ENCODE assay signal across 8 cellular contexts in the genomic region with DNA sequence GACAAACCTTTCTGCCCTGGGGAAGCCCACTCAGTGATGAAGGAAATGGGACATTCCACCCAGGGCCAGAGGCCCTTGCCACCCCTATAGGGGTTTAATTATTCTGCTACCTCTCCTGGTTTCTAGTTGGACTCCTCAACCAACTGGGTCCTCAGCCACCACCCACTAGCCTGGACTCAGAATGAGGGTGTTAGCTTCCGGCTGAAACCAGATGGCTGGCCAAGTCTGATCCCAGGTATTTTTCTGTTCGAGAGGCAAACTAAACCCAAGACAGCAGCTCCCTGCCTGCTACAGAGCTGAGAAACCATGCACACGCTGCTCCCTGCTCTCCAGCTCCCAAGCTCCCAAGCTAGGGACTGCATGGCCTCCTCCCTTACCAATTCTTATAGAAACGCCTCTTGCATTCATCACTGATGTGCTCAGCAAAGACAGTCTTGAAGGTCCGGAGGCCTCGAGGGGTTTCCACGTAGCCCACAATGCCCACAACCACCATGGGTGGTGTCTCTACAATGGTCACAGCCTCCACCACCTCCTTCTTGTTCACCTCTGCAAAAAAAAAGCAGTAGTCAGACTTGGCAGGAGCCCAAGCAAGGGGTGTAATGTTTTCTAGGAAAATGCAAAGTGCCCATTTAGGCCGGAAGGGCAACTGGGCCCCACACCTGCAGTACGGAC. TPM values are rescaled to one million over a fixed set of nuclear protein-coding genes. Genes with fewer than 3 reads are reported as not detected.
DNase-seq lines count a peak whose midpoint lies in the region; ATAC-seq, FAIRE-seq and TF ChIP-seq lines count a peak whose summit lies in the region.

No MANE protein-coding gene starts in this region.

- FAIRE-seq in H54 (lab: Jason Lieb, UNC), result no peak

- peak; percentile 3; the same call in 1 of the 3 replicates for ATAC-seq in SK-N-SH treated with all-trans-retinoic acid at 6 μM for 48 hours

- peak overlapping the region; percentile 95 for H3K4me3 Mint-ChIP-seq in activated CD4-positive, alpha-beta T cell treated with anti-CD3 and anti-CD28 coated beads, Interleukin-2, amount 10 ng/mL, durations not matched to agents 7 days and 5 days

- H3K9me3 Mint-ChIP-seq in activated CD4-positive, alpha-beta T cell treated with anti-CD3 and anti-CD28 coated beads, Interleukin-2, amount 10 ng/mL, durations not matched to agents 7 days and 5 days, result no peaks in the 10 kb centered on the region

- no peak for TF ChIP-seq POLR2A in H54 (IDR thresholded peaks at IDR 0.05; ENCODE audit: low read depth, low read length)

- DNase-seq in activated CD4-positive, alpha-beta T cell treated with anti-CD3 and anti-CD28 coated beads, Interleukin-2, amount 10 ng/mL, durations not matched to agents 7 days and 5 days, result no peak
- DNase-seq in activated CD4-positive, alpha-beta T cell treated with anti-CD3 and anti-CD28 coated beads, Interleukin-2, amount 50 U/mL, for 1 hour, result no peak
- DNase-seq in epithelial cell of proximal tubule (ENCODE audit: low read depth) (no peak), retinal pigment epithelial cell (ENCODE audit: low read depth) (no peak), mucosa of gallbladder (ENCODE audit: low spot score) (no peak), H54 (ENCODE audit: insufficient read length, low spot score) (no peak), pons (ENCODE audit: low spot score) (no peak)

- peak overlapping the region; percentile 100 for H3K27ac Mint-ChIP-seq in activated CD4-positive, alpha-beta T cell treated with anti-CD3 and anti-CD28 coated beads, Interleukin-2, amount 10 ng/mL, durations not matched to agents 7 days and 5 days

- no peaks in the 10 kb centered on the region for H3K27me3 Mint-ChIP-seq in activated CD4-positive, alpha-beta T cell treated with anti-CD3 and anti-CD28 coated beads, Interleukin-2, amount 10 ng/mL, durations not matched to agents 7 days and 5 days

- CTCF ChIA-PET in activated CD4-positive, alpha-beta T cell treated with anti-CD3 and anti-CD28 coated beads, Interleukin-2, amount 10 ng/mL, durations not matched to agents 7 days and 5 days (lab: Charles Lee), result interaction anchor here (0.6 to 5.2 kb wide), 19 partner anchors 10 to 212 kb away, joined by 3 to 36 read pairs (median 3); no protein-coding TSS in a partner anchor

- H3K4me3 ChIP-seq in epithelial cell of proximal tubule (ENCODE audit: low read depth, low read length), result peak overlapping the region; percentile 96
- H3K4me3 ChIP-seq in retinal pigment epithelial cell (ENCODE audit: low read length), result peak overlapping the region; percentile 98

- H3K4me1 Mint-ChIP-seq in activated CD4-positive, alpha-beta T cell treated with anti-CD3 and anti-CD28 coated beads, Interleukin-2, amount 10 ng/mL, durations not matched to agents 7 days and 5 days, result peaks cover 47% of the 10 kb centered on the region

- H3K36me3 Mint-ChIP-seq in activated CD4-positive, alpha-beta T cell treated with anti-CD3 and anti-CD28 coated beads, Interleukin-2, amount 10 ng/mL, durations not matched to agents 7 days and 5 days (ENCODE audit: low read depth), result peaks cover 69% of the 10 kb centered on the region

- TF ChIP-seq CTCF in epithelial cell of proximal tubule (conservative IDR thresholded peaks at IDR 0.05; ENCODE audit: low read depth, low read length) (no peak), retinal pigment epithelial cell (conservative IDR thresholded peaks at IDR 0.05; ENCODE audit: low read depth, low read length) (no peak)

- POLR2A ChIA-PET in activated CD4-positive, alpha-beta T cell treated with anti-CD3 and anti-CD28 coated beads, Interleukin-2, amount 10 ng/mL, durations not matched to agents 7 days and 5 days (lab: Charles Lee), result interaction anchor here (0.9 to 1.4 kb wide), 2 partner anchors 165 to 185 kb away, joined by 3 read pairs; partner anchors contain the start of genes CBX7 and MIEF1

TF ChIP-seq in SK-N-SH treated with all-trans-retinoic acid at 6 μM for 48 hours, 23 proteins besides CTCF, POLR2A, EP300 and RAD21:
- TF ChIP-seq ZFP3 (CRISPR knock-in tag; IDR thresholded peaks at IDR 0.05) (no peak), ZC3H10 (CRISPR knock-in tag; IDR thresholded peaks at IDR 0.05) (no peak), PPARA (CRISPR knock-in tag; IDR thresholded peaks at IDR 0.05; ENCODE audit: borderline replicate concordance) (no peak), RARB (CRISPR knock-in tag; IDR thresholded peaks at IDR 0.05) (no peak), GLIS3 (CRISPR knock-in tag; IDR thresholded peaks at IDR 0.05) (no peak), TCF4 (CRISPR knock-in tag; IDR thresholded peaks at IDR 0.05; ENCODE audit: borderline replicate concordance) (no peak), OSR1 (CRISPR knock-in tag; IDR thresholded peaks at IDR 0.05) (no peak), ISL1 (CRISPR knock-in tag; IDR thresholded peaks at IDR 0.05) (no peak), BACH2 (CRISPR knock-in tag; IDR thresholded peaks at IDR 0.05; ENCODE audit: borderline replicate concordance) (no peak)
- TF ChIP-seq, protein P1, sequence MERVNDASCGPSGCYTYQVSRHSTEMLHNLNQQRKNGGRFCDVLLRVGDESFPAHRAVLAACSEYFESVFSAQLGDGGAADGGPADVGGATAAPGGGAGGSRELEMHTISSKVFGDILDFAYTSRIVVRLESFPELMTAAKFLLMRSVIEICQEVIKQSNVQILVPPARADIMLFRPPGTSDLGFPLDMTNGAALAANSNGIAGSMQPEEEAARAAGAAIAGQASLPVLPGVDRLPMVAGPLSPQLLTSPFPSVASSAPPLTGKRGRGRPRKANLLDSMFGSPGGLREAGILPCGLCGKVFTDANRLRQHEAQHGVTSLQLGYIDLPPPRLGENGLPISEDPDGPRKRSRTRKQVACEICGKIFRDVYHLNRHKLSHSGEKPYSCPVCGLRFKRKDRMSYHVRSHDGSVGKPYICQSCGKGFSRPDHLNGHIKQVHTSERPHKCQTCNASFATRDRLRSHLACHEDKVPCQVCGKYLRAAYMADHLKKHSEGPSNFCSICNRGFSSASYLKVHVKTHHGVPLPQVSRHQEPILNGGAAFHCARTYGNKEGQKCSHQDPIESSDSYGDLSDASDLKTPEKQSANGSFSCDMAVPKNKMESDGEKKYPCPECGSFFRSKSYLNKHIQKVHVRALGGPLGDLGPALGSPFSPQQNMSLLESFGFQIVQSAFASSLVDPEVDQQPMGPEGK (CRISPR knock-in tag; IDR thresholded peaks at IDR 0.05; ENCODE audit: borderline replicate concordance), result no peak
- TF ChIP-seq, protein P2, sequence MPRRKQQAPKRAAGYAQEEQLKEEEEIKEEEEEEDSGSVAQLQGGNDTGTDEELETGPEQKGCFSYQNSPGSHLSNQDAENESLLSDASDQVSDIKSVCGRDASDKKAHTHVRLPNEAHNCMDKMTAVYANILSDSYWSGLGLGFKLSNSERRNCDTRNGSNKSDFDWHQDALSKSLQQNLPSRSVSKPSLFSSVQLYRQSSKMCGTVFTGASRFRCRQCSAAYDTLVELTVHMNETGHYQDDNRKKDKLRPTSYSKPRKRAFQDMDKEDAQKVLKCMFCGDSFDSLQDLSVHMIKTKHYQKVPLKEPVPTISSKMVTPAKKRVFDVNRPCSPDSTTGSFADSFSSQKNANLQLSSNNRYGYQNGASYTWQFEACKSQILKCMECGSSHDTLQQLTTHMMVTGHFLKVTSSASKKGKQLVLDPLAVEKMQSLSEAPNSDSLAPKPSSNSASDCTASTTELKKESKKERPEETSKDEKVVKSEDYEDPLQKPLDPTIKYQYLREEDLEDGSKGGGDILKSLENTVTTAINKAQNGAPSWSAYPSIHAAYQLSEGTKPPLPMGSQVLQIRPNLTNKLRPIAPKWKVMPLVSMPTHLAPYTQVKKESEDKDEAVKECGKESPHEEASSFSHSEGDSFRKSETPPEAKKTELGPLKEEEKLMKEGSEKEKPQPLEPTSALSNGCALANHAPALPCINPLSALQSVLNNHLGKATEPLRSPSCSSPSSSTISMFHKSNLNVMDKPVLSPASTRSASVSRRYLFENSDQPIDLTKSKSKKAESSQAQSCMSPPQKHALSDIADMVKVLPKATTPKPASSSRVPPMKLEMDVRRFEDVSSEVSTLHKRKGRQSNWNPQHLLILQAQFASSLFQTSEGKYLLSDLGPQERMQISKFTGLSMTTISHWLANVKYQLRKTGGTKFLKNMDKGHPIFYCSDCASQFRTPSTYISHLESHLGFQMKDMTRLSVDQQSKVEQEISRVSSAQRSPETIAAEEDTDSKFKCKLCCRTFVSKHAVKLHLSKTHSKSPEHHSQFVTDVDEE (CRISPR knock-in tag; IDR thresholded peaks at IDR 0.05), result no peak
TF ChIP-seq in SK-N-SH treated with all-trans-retinoic acid at 6 μM for 48 hours: peak in this region for 0.

RNA-seq across cellular contexts. Expression of gene RPL3, which starts 2.2 kb away (rescaled TPM):
- 1,000 to 10,000 TPM; 1,621 to 1,780 TPM for total RNA-seq in activated CD4-positive, alpha-beta T cell treated with anti-CD3 and anti-CD28 coated beads, Interleukin-2, amount 10 ng/mL, durations not matched to agents 7 days and 5 days
- total RNA-seq in epithelial cell of proximal tubule (1,634 and 2,001 TPM in 2 replicates), mucosa of gallbladder (1,535 TPM)

RNA-seq across cellular contexts. Expression of gene SYNGR1, which starts 32.6 kb away (rescaled TPM):
- total RNA-seq in activated CD4-positive, alpha-beta T cell treated with anti-CD3 and anti-CD28 coated beads, Interleukin-2, amount 10 ng/mL, durations not matched to agents 7 days and 5 days, result under 1 TPM; 0.42 to 0.77 TPM
- total RNA-seq in epithelial cell of proximal tubule (4.7 TPM in 2 replicates), mucosa of gallbladder (41.8 TPM)
